ENCODE assay signal across 7 cellular contexts in the genomic region with DNA sequence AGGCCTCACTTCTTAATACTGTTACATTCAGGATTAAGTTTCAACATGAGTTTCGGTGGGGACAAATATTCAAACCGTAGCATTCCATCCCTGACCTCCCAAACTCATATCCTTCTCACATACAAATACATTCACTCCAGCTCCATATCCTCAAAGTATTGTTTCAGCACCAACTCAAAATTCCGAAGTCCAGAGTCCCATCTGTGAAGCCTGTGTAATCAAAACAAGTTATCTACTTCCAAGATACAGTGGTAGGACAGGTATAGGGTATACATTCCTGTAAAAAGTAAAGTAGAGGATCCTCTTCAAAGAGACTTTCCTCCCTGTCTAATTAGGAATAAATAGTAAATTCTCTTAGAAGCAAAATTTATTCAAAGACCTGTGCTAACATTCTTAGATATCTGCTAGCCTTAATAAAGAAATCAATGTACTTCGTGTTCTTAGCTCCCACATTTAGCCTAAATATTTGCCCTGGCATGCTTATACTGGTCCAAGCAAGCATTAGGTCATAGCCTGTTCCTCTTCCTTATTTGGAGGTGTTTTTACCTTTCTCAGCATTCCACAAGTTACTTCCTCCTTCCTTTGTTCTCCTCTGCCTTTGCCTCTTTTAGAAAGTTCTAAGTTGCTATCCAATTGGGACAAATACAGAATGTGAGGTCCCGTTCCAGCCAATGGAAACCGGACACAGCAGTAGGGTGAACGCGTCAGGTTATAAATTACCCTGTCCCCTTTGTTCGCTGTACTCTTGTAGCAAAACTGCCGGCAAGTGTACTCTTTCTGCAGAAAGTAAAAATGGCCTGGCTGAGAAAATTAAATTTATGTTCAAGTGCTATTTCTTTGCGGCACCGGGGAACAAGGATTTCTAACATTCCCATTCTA. TPM values are rescaled to one million over a fixed set of nuclear protein-coding genes. Genes with fewer than 3 reads are reported as not detected.
DNase-seq lines count a peak whose midpoint lies in the region; FAIRE-seq and TF ChIP-seq lines count a peak whose summit lies in the region.
"Not testable (repeated sequence)": the region's sequence is repeated elsewhere in the genome, so short reads cannot be mapped to it uniquely, and the experiment has no call there.

No MANE protein-coding gene starts in this region.

- not testable (repeated sequence) for H3K27me3 Mint-ChIP-seq in activated CD4-positive, alpha-beta T cell treated with anti-CD3 and anti-CD28 coated beads, Interleukin-2, amount 10 ng/mL, durations not matched to agents 24 days and 14 days

- not testable (repeated sequence) for TF ChIP-seq POLR2A in breast epithelium (IDR thresholded peaks at IDR 0.05); prostate gland (IDR thresholded peaks at IDR 0.05); vagina (IDR thresholded peaks at IDR 0.05)

- H3K27ac ChIP-seq in HUES48 (ENCODE audit: low read depth, low read length) (peak overlapping the region; percentile 59), breast epithelium (peak overlapping the region; percentile 75 to 83), keratinocyte (ENCODE audit: control insufficient read depth, insufficient read depth, low read length) (peak overlapping the region; percentile 53), prostate gland (peak overlapping the region; percentile 55 to 68), vagina (peak overlapping the region; percentile 42)

- peak; percentile 79 for FAIRE-seq in keratinocyte (lab: Jason Lieb, UNC)

- not testable (repeated sequence) for H3K4me3 ChIP-seq in HUES48 (ENCODE audit: low read depth, low read length); breast epithelium; epithelial cell of esophagus (ENCODE audit: low read length); prostate gland; vagina
- peak overlapping the region in 1 of 3 experiments; percentile 11 for H3K4me3 ChIP-seq in keratinocyte (ENCODE audit: control insufficient read depth in 2 of 3, extremely low read depth in 1 of 3, insufficient read depth in 2 of 3, low read depth in 1 of 3, low read length in 3 of 3)

- peak overlapping the region; percentile 69 for H3K4me2 ChIP-seq in keratinocyte (ENCODE audit: control insufficient read depth, extremely low read depth, insufficient read depth, low read depth, low read length)

- peaks cover 18% of the 10 kb centered on the region for H3K36me3 ChIP-seq in HUES48 (ENCODE audit: control insufficient read depth, insufficient read depth, low read length)
- not testable (repeated sequence) for H3K36me3 ChIP-seq in breast epithelium; keratinocyte (ENCODE audit: control insufficient read depth in 2 of 2, extremely low read depth in 1 of 2, insufficient read depth in 2 of 2, low read length in 2 of 2); prostate gland; vagina

- not testable (repeated sequence) for TF ChIP-seq CTCF in breast epithelium (IDR thresholded peaks at IDR 0.05); epithelial cell of esophagus (IDR thresholded peaks at IDR 0.05; ENCODE audit: insufficient read depth, low read depth, low read length, missing control alignments); keratinocyte (optimal IDR thresholded peaks at IDR 0.05 in 1 of 3, IDR thresholded peaks at IDR 0.05 in 1 of 3, conservative IDR thresholded peaks at IDR 0.05 in 1 of 3; ENCODE audit: extremely low read depth in 1 of 3, insufficient read depth in 2 of 3, low read length in 3 of 3); prostate gland (IDR thresholded peaks at IDR 0.05); vagina (IDR thresholded peaks at IDR 0.05)

- 0 out of 2 replicates have a peak overlapping the region, but pooled peaks have one; percentile 3 for H3K9ac ChIP-seq in HUES48 (ENCODE audit: low read depth, low read length)
- not testable (repeated sequence) for H3K9ac ChIP-seq in keratinocyte (ENCODE audit: control insufficient read depth, extremely low read depth, insufficient read depth, low read length)

- not testable (repeated sequence) for H3K79me2 ChIP-seq in keratinocyte (ENCODE audit: control insufficient read depth, insufficient read depth, low read length)

- not testable (repeated sequence) for H3K27me3 ChIP-seq in HUES48 (ENCODE audit: control insufficient read depth, insufficient read depth, low read length); breast epithelium; keratinocyte (ENCODE audit: control insufficient read depth, extremely low read depth, insufficient read depth, low read length); prostate gland (replicated peaks; ENCODE audit: insufficient read depth); vagina

- peaks cover 16% of the 10 kb centered on the region for H3K36me3 Mint-ChIP-seq in activated CD4-positive, alpha-beta T cell treated with anti-CD3 and anti-CD28 coated beads, Interleukin-2, amount 10 ng/mL, durations not matched to agents 24 days and 14 days (ENCODE audit: low read depth)

- not testable (repeated sequence) for H3K4me1 ChIP-seq in HUES48 (ENCODE audit: control insufficient read depth, insufficient read depth, low read length); breast epithelium; prostate gland (replicated peaks); vagina
- peaks cover 25% of the 10 kb centered on the region for H3K4me1 ChIP-seq in keratinocyte (ENCODE audit: control insufficient read depth, extremely low read depth, insufficient read depth, low read length)

- intact Hi-C loops in activated CD4-positive, alpha-beta T cell treated with anti-CD3 and anti-CD28 coated beads, Interleukin-2, amount 10 ng/mL, durations not matched to agents 24 days and 14 days (cut with micrococcal nuclease); breast epithelium (cut with DNase I; ENCODE audit: low total_unique reads): not testable (repeated sequence)
- intact Hi-C loops in prostate gland (cut with DNase I) (loop anchor here (5.0 kb wide), 1 partner anchor 192 kb away; no protein-coding TSS in a partner anchor), vagina (cut with DNase I) (loop anchor here (10.0 kb wide), 1 partner anchor 185 kb away; no protein-coding TSS in a partner anchor)

- not testable (repeated sequence) for H3K4me1 Mint-ChIP-seq in activated CD4-positive, alpha-beta T cell treated with anti-CD3 and anti-CD28 coated beads, Interleukin-2, amount 10 ng/mL, durations not matched to agents 24 days and 14 days

- not testable (repeated sequence) for H3K9me3 ChIP-seq in HUES48 (ENCODE audit: control insufficient read depth, insufficient read depth, low read length); breast epithelium; keratinocyte (ENCODE audit: control insufficient read depth, low read depth, low read length); prostate gland; vagina

- not testable (repeated sequence) for H3K9me3 Mint-ChIP-seq in activated CD4-positive, alpha-beta T cell treated with anti-CD3 and anti-CD28 coated beads, Interleukin-2, amount 10 ng/mL, durations not matched to agents 24 days and 14 days

- H3K4me3 Mint-ChIP-seq in activated CD4-positive, alpha-beta T cell treated with anti-CD3 and anti-CD28 coated beads, Interleukin-2, amount 10 ng/mL, durations not matched to agents 24 days and 14 days: not testable (repeated sequence)

- WGBS in prostate gland: 47% methylated on average over 12 of the region's 12 CpGs

- not testable (repeated sequence) for H3K9me1 ChIP-seq in keratinocyte (ENCODE audit: control insufficient read depth, extremely low read depth, insufficient read depth, low read length)

- H3K27ac Mint-ChIP-seq in activated CD4-positive, alpha-beta T cell treated with anti-CD3 and anti-CD28 coated beads, Interleukin-2, amount 10 ng/mL, durations not matched to agents 24 days and 14 days: peak overlapping the region; percentile 43

- H2AFZ ChIP-seq in keratinocyte (ENCODE audit: control insufficient read depth, low read length): peak overlapping the region; percentile 36

- dilution Hi-C loops in keratinocyte (cut with MboI; ENCODE audit: extremely low pct_ligation_motif_present, low sequenced_read_pairs): not testable (repeated sequence)

- not testable (repeated sequence) for DNase-seq in activated CD4-positive, alpha-beta T cell treated with anti-CD3 and anti-CD28 coated beads, Interleukin-2, amount 10 ng/mL, durations not matched to agents 24 days and 14 days; keratinocyte (ENCODE audit: low read depth, low spot score); vagina (ENCODE audit: extremely low spot score in 2 of 2)
- DNase-seq in breast epithelium (ENCODE audit: low spot score in 2 of 2): peak in 1 of 2 donors; percentile 40
- DNase-seq in epithelial cell of esophagus (ENCODE audit: low read depth): peak; percentile 33
- peak; percentile 15 for DNase-seq in prostate gland (ENCODE audit: low spot score)

- H4K20me1 ChIP-seq in keratinocyte (ENCODE audit: control insufficient read depth, extremely low read depth, insufficient read depth, low read length): not testable (repeated sequence)

RNA-seq across cellular contexts. Expression of a gene that starts 40.1 kb away (rescaled TPM):
- 26.7 and 29.1 TPM in 2 replicates for total RNA-seq in activated CD4-positive, alpha-beta T cell treated with anti-CD3 and anti-CD28 coated beads, Interleukin-2, amount 10 ng/mL, durations not matched to agents 24 days and 14 days
- 10 to 100 TPM; 22.2 to 31.8 (median 22.9) TPM for total RNA-seq in breast epithelium
- polyA plus RNA-seq in keratinocyte: 9.5 to 19.4 TPM (median 10.6 TPM) in 3 replicates
- polyA plus RNA-seq in keratinocyte (2011; ENCODE audit: low read depth): 22.6 TPM
- 7.4 and 12.0 TPM in 2 replicates for polyA plus RNA-seq in keratinocyte (2011; cell fraction: cytosol; rRNA removed)
- polyA plus RNA-seq in keratinocyte (2011; cell fraction: nucleus; rRNA removed): 11.4 and 14.1 TPM in 2 replicates
- 8.1 and 13.0 TPM in 2 replicates for polyA plus RNA-seq in keratinocyte (2012; ENCODE audit: low replicate concordance)
- polyA minus RNA-seq in keratinocyte: 0.43 to 14.3 TPM (median 5.0 TPM) in 3 replicates
- polyA minus RNA-seq in keratinocyte (2011; cell fraction: cytosol; rRNA and poly(A)+ RNA removed): 6.7 TPM
- polyA minus RNA-seq in keratinocyte (2011; cell fraction: nucleus; rRNA and poly(A)+ RNA removed): 11.9 and 21.2 TPM in 2 replicates
- 10 to 100 TPM; 25.3 to 27.8 TPM for total RNA-seq in prostate gland
- total RNA-seq in vagina: 25.0 TPM
